Comparison of ENCODE assay signal across 11 cellular contexts in genomic region chr9:38009035-38009501, GRCh38. TPM values are rescaled to one million over a fixed set of nuclear protein-coding genes. Genes with fewer than 3 reads are reported as not detected.
A peak's percentile ranks its signal among the peaks of the same experiment; 100 is the strongest.
DNase-seq lines count a peak whose midpoint lies in the region; ATAC-seq and TF ChIP-seq lines count a peak whose summit lies in the region.
"Had no signal": no experiment of that assay in that cellular context is flagged by ENCODE, and none has a peak within 500 bp of the region (broad histone marks: within the 10 kb centered on the region; RNA-seq: fewer than 3 reads in every experiment).

No MANE protein-coding gene starts in this region.

- peaks cover 14% of the 10 kb centered on the region for H3K4me1 Mint-ChIP-seq in activated CD4-positive, alpha-beta T cell treated with anti-CD3 and anti-CD28 coated beads, Interleukin-2, amount 10 ng/mL, durations not matched to agents 7 days and 5 days

- POLR2A ChIA-PET in activated CD4-positive, alpha-beta T cell treated with anti-CD3 and anti-CD28 coated beads, Interleukin-2, amount 10 ng/mL, durations not matched to agents 7 days and 5 days (lab: Charles Lee): no interaction called here

- no peak overlapping the region for H2AFZ ChIP-seq in smooth muscle cell (ENCODE audit: low read depth)

- H3K9me3 ChIP-seq in iPS-15b (ENCODE audit: control insufficient read depth, insufficient read depth, low read length) (no peaks in the 10 kb centered on the region), smooth muscle cell (replicated peaks; ENCODE audit: low read depth) (no peaks in the 10 kb centered on the region)

- H4K20me1 ChIP-seq in smooth muscle cell (ENCODE audit: low read depth): peaks cover 28% of the 10 kb centered on the region

- H3K27ac Mint-ChIP-seq in activated CD4-positive, alpha-beta T cell treated with anti-CD3 and anti-CD28 coated beads, Interleukin-2, amount 10 ng/mL, durations not matched to agents 7 days and 5 days: peak overlapping the region; percentile 86
- H3K27ac Mint-ChIP-seq: T-helper 17 cell had no signal

- DNase-seq in activated CD4-positive, alpha-beta T cell treated with anti-CD3 and anti-CD28 coated beads, Interleukin-2, amount 10 ng/mL, durations not matched to agents 7 days and 5 days: no peak
- DNase-seq in activated CD4-positive, alpha-beta T cell treated with anti-CD3 and anti-CD28 coated beads, Interleukin-2, amount 50 U/mL, for 4 hours: no peak
- DNase-seq in smooth muscle cell (lab: John Stamatoyannopoulos, UW; ENCODE audit: unreplicated experiment) (no peak), ACHN (no peak)
- DNase-seq: GDM1, MV-4-11, T-helper 17 cell had no signal

- CTCF ChIA-PET in activated CD4-positive, alpha-beta T cell treated with anti-CD3 and anti-CD28 coated beads, Interleukin-2, amount 10 ng/mL, durations not matched to agents 7 days and 5 days (lab: Charles Lee): interaction anchor here (1.1 kb wide), 1 partner anchor 22 kb away, joined by 3 read pairs; no protein-coding TSS in a partner anchor

- H3K9me3 Mint-ChIP-seq in activated CD4-positive, alpha-beta T cell treated with anti-CD3 and anti-CD28 coated beads, Interleukin-2, amount 10 ng/mL, durations not matched to agents 7 days and 5 days: no peaks in the 10 kb centered on the region

- peak overlapping the region; percentile 61 for H3K27ac ChIP-seq in VCaP
- H3K27ac ChIP-seq in smooth muscle cell (ENCODE audit: low read depth): peak overlapping the region; percentile 91

- H3K4me3 ChIP-seq in iPS-15b (ENCODE audit: low read depth, low read length) (no peak overlapping the region), smooth muscle cell (no peak overlapping the region)

- H3K9ac ChIP-seq in iPS-15b (ENCODE audit: low read depth, low read length) (peak overlapping the region; percentile 54), smooth muscle cell (ENCODE audit: low read depth) (peak overlapping the region; percentile 71)

- H3K36me3 ChIP-seq in iPS-15b (ENCODE audit: control insufficient read depth, insufficient read depth, low read length) (no peaks in the 10 kb centered on the region), smooth muscle cell (ENCODE audit: low read depth) (no peaks in the 10 kb centered on the region)

- 49% methylated on average over 5 of the region's 5 CpGs for WGBS in smooth muscle cell (ENCODE audit: low lambda C conversion rate)

- peaks cover 17% of the 10 kb centered on the region for H3K4me1 ChIP-seq in iPS-15b (ENCODE audit: control insufficient read depth, insufficient read depth, low read length)
- H3K4me1 ChIP-seq in smooth muscle cell (ENCODE audit: low read depth): peaks cover 16% of the 10 kb centered on the region

- peaks cover 73% of the 10 kb centered on the region for H3K79me2 ChIP-seq in smooth muscle cell (ENCODE audit: low read depth)

- H3K27me3 ChIP-seq in iPS-15b (ENCODE audit: control insufficient read depth, insufficient read depth, low read length) (no peaks in the 10 kb centered on the region), smooth muscle cell (ENCODE audit: low read depth) (no peaks in the 10 kb centered on the region)

- in situ Hi-C loops in ACHN (cut with HindIII; ENCODE audit: low pct_ligation_motif_present, low pct_unique_long_range_greater_than_20kb, low sequenced_read_pairs): no loop called here

- no peak overlapping the region for H3K4me3 Mint-ChIP-seq in activated CD4-positive, alpha-beta T cell treated with anti-CD3 and anti-CD28 coated beads, Interleukin-2, amount 10 ng/mL, durations not matched to agents 7 days and 5 days
- H3K4me3 Mint-ChIP-seq: T-helper 17 cell had no signal

- TF ChIP-seq CTCF in VCaP (conservative IDR thresholded peaks at IDR 0.05): no peak
- no peak for TF ChIP-seq CTCF in smooth muscle cell (IDR thresholded peaks at IDR 0.05; ENCODE audit: borderline replicate concordance, insufficient read depth, poor library complexity, severe bottlenecking)

- H3K36me3 Mint-ChIP-seq in activated CD4-positive, alpha-beta T cell treated with anti-CD3 and anti-CD28 coated beads, Interleukin-2, amount 10 ng/mL, durations not matched to agents 7 days and 5 days (ENCODE audit: low read depth): no peaks in the 10 kb centered on the region

- ATAC-seq in GM18498 (IDR thresholded peaks at IDR 0.05; ENCODE audit: unreplicated experiment): no peak
- no peak for ATAC-seq in GM19023 (IDR thresholded peaks at IDR 0.05; ENCODE audit: unreplicated experiment)

- peaks cover 14% of the 10 kb centered on the region for H3F3A ChIP-seq in smooth muscle cell (ENCODE audit: low read depth)

- H3K27me3 Mint-ChIP-seq in activated CD4-positive, alpha-beta T cell treated with anti-CD3 and anti-CD28 coated beads, Interleukin-2, amount 10 ng/mL, durations not matched to agents 7 days and 5 days: no peaks in the 10 kb centered on the region

- H3K4me2 ChIP-seq in smooth muscle cell: peak overlapping the region; percentile 45

RNA-seq across cellular contexts. Expression of gene SHB, which starts 60.0 kb away (rescaled TPM):
- total RNA-seq in activated CD4-positive, alpha-beta T cell treated with anti-CD3 and anti-CD28 coated beads, Interleukin-2, amount 10 ng/mL, durations not matched to agents 7 days and 5 days: not detected
- 14.3 and 16.4 TPM in 2 replicates for total RNA-seq in smooth muscle cell
- polyA plus RNA-seq in smooth muscle cell: 32.4 and 35.0 TPM in 2 replicates

Comparison
In these comparisons a context has a peak if more than half of its experiments do, and no peak if none do; other contexts are left out.
1. RNA of gene SHB, which starts 60.0 kb away (total RNA-seq): 14.3 to 16.4 TPM in smooth muscle cell; not detected in activated CD4-positive, alpha-beta T cell treated with anti-CD3 and anti-CD28 coated beads, Interleukin-2, amount 10 ng/mL, durations not matched to agents 7 days and 5 days; every median in the first group is over 10 times any median in the second.